ENCODE assay signal across 8 cellular contexts in genomic region chr6:123802351-123802696, GRCh38. TPM values are rescaled to one million over a fixed set of nuclear protein-coding genes. Genes with fewer than 3 reads are reported as not detected.
DNase-seq lines count a peak whose midpoint lies in the region; ATAC-seq and TF ChIP-seq lines count a peak whose summit lies in the region.

No MANE protein-coding gene starts in this region.

- H3K9me3 Mint-ChIP-seq in neural crest cell, result no peaks in the 10 kb centered on the region
- H3K9me3 Mint-ChIP-seq in naive thymus-derived CD8-positive, alpha-beta T cell, result no peaks in the 10 kb centered on the region

- CTCF ChIA-PET in HEK293 (lab: Yijun Ruan, JAX), result interaction anchor here (0.6 to 2.8 kb wide), 55 partner anchors 9 to 1052 kb away, joined by 3 to 32 read pairs (median 4); no protein-coding TSS in a partner anchor

- no peak overlapping the region; the same call in 1 of the 2 replicates for H3K27ac ChIP-seq in HEK293 (ENCODE audit: extremely low read depth, low read depth, low read length)
- no peak overlapping the region for H3K27ac ChIP-seq in RWPE2 (ENCODE audit: poor library complexity, severe bottlenecking)

- TF ChIP-seq CTCF in HEK293 (tag by site-specific recombination; IDR thresholded peaks at IDR 0.05) (no peak), RWPE2 (IDR thresholded peaks at IDR 0.05; ENCODE audit: poor library complexity, severe bottlenecking) (no peak), neural crest cell (conservative IDR thresholded peaks at IDR 0.05) (no peak)

- H3K27me3 Mint-ChIP-seq in neural crest cell (ENCODE audit: low read depth), result peaks cover 64% of the 10 kb centered on the region
- peaks cover 18 to 45% (median 32%) of the 10 kb centered on the region in 5 donors for H3K27me3 Mint-ChIP-seq in naive thymus-derived CD8-positive, alpha-beta T cell

- H3K27ac Mint-ChIP-seq in neural crest cell (ENCODE audit: unreplicated experiment), result no peak overlapping the region
- H3K27ac Mint-ChIP-seq in naive thymus-derived CD8-positive, alpha-beta T cell, result no peak overlapping the region

- H3K4me3 ChIP-seq in HEK293 (ENCODE audit: low read depth, low read length) (no peak overlapping the region), RWPE2 (ENCODE audit: severe bottlenecking) (peak overlapping the region; percentile 41)

- POLR2A ChIA-PET in HEK293 (lab: Yijun Ruan, JAX), result interaction anchor here (1.1 to 1.5 kb wide), 4 partner anchors 11 to 162 kb away, joined by 3 to 4 read pairs (median 3); no protein-coding TSS in a partner anchor
- POLR2A ChIA-PET in naive thymus-derived CD8-positive, alpha-beta T cell (lab: Charles Lee), result no interaction called here

- H3K4me1 ChIP-seq in HEK293 (ENCODE audit: control insufficient read depth, insufficient read depth, low read length) (peaks cover 4% of the 10 kb centered on the region; the same call in 1 of the 2 replicates), RWPE2 (ENCODE audit: insufficient read depth, poor library complexity, severe bottlenecking) (no peaks in the 10 kb centered on the region)

- no peaks in the 10 kb centered on the region for H3K36me3 ChIP-seq in HEK293 (ENCODE audit: control insufficient read depth in 2 of 2, insufficient read depth in 1 of 2, low read length in 2 of 2)
- H3K36me3 ChIP-seq in RWPE2 (ENCODE audit: low read depth), result no peaks in the 10 kb centered on the region

- no peaks in the 10 kb centered on the region for H3K9me3 ChIP-seq in HEK293 (ENCODE audit: control insufficient read depth, insufficient read depth, low read depth, low read length)
- H3K9me3 ChIP-seq in RWPE2 (ENCODE audit: severe bottlenecking), result peaks cover 1% of the 10 kb centered on the region

- peak overlapping the region; percentile 92 for H3K4me3 Mint-ChIP-seq in neural crest cell
- H3K4me3 Mint-ChIP-seq in naive thymus-derived CD8-positive, alpha-beta T cell, result peak overlapping the region in 5 of 10 donors; percentile 43 to 69 (median 55)

- H3K36me3 Mint-ChIP-seq in neural crest cell (ENCODE audit: low read depth), result no peaks in the 10 kb centered on the region
- H3K36me3 Mint-ChIP-seq in naive thymus-derived CD8-positive, alpha-beta T cell, result peaks cover 0 to 2% (median 0%) of the 10 kb centered on the region in 3 donors

- no peak for DNase-seq in RWPE2 (ENCODE audit: low spot score)
- DNase-seq in neural crest cell (ENCODE audit: low read depth, low spot score), result no peak
- no peak for DNase-seq in NCI-H2107 treated with DMSO at 0.1 percent for 48 hours (lab: John Stamatoyannopoulos, UW; ENCODE audit: unreplicated experiment)
- DNase-seq in naive thymus-derived CD8-positive, alpha-beta T cell, result no peak
- DNase-seq in head of caudate nucleus, result no peak
- DNase-seq in effector CD4-positive, alpha-beta T cell, result no peak

- peaks cover 40% of the 10 kb centered on the region for H3K27me3 ChIP-seq in RWPE2 (ENCODE audit: insufficient read depth, poor library complexity, severe bottlenecking)

- intact Hi-C loops in head of caudate nucleus (cut with DNase I), result loop anchor here (5.0 kb wide), 1 partner anchor 165 kb away; no protein-coding TSS in a partner anchor

- peak; percentile 24 for ATAC-seq in GM18517 (IDR thresholded peaks at IDR 0.05; ENCODE audit: unreplicated experiment)
- peak; percentile 24 for ATAC-seq in RWPE2 (ENCODE audit: low read depth)
- ATAC-seq in naive thymus-derived CD8-positive, alpha-beta T cell, result no peak

- peaks cover 4% of the 10 kb centered on the region for H3K4me1 Mint-ChIP-seq in neural crest cell
- H3K4me1 Mint-ChIP-seq in naive thymus-derived CD8-positive, alpha-beta T cell, result peaks cover 3 to 16% (median 13%) of the 10 kb centered on the region in 4 donors

TF ChIP-seq in HEK293, 187 proteins besides CTCF, POLR2A, EP300 and RAD21:
- TF ChIP-seq ZNF658 (tag by site-specific recombination; IDR thresholded peaks at IDR 0.05) (no peak), PRDM1 (tag by site-specific recombination; IDR thresholded peaks at IDR 0.05) (peak; percentile 38; the same call in 1 of the 2 replicates)

RNA-seq across cellular contexts. Expression of gene NKAIN2, which starts 1.3 kb away (rescaled TPM):
- 0.36 and 1.1 TPM in 2 replicates for total RNA-seq in neural crest cell
- total RNA-seq in naive thymus-derived CD8-positive, alpha-beta T cell, result not detected
- not detected for polyA plus RNA-seq in naive thymus-derived CD8-positive, alpha-beta T cell

Comparison
In these comparisons a context has a peak if more than half of its experiments do, and no peak if none do; other contexts are left out.
1. ATAC-seq: peak in GM18517 (single experiment) and RWPE2 (single experiment); none in naive thymus-derived CD8-positive, alpha-beta T cell (0 of 2).